In the genomic region with DNA sequence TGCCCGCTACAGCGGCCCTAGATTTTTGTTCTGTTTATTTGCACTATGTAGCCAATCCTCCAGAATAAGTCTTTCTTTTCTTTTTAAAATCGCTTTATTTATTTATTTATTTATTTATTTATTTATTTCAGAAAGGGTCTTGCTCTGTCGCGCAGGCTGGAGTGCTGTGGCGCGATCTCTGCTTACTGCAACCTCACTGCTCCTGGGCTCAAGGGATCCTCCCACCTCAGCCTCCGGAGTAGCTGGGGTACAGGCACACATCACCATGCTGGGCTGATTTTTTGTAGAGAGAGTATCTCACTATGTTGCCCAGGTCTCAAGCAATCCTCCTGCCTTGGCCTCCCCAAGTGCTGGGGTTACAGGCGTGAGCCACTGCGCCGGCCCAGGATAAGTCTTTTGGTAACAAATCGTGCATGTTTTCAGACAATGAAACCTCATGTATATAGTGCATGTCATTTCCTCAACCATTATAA, we compare ENCODE assay signal across 8 cellular contexts. TPM values are rescaled to one million over a fixed set of nuclear protein-coding genes. Genes with fewer than 3 reads are reported as not detected.
DNase-seq lines count a peak whose midpoint lies in the region; ATAC-seq, FAIRE-seq and TF ChIP-seq lines count a peak whose summit lies in the region.

No MANE protein-coding gene starts in this region.

- H3K9me3 ChIP-seq in RWPE2 (ENCODE audit: severe bottlenecking) (no peaks in the 10 kb centered on the region), prostate gland (no peaks in the 10 kb centered on the region)

- H3K27me3 ChIP-seq in RWPE2 (ENCODE audit: insufficient read depth, poor library complexity, severe bottlenecking) (no peaks in the 10 kb centered on the region), prostate gland (replicated peaks; ENCODE audit: insufficient read depth) (no peaks in the 10 kb centered on the region)

- TF ChIP-seq POLR2A in prostate gland (IDR thresholded peaks at IDR 0.05) (no peak), GM12891 (IDR thresholded peaks at IDR 0.05; ENCODE audit: low read depth, low read length) (no peak)

- H3K4me1 ChIP-seq in RWPE2 (ENCODE audit: insufficient read depth, poor library complexity, severe bottlenecking) = peaks cover 7% of the 10 kb centered on the region
- peaks cover 6% of the 10 kb centered on the region for H3K4me1 ChIP-seq in prostate gland (replicated peaks)

- no peak for ATAC-seq in RWPE2 (ENCODE audit: low read depth)
- ATAC-seq in GM21360 (IDR thresholded peaks at IDR 0.05; ENCODE audit: unreplicated experiment) = no peak

- peaks cover 22% of the 10 kb centered on the region for H3K36me3 ChIP-seq in RWPE2 (ENCODE audit: low read depth)
- H3K36me3 ChIP-seq in prostate gland = no peaks in the 10 kb centered on the region

- FAIRE-seq in GM12891 (lab: Jason Lieb, UNC) = no peak

- intact Hi-C loops in prostate gland (cut with DNase I) = loop anchor here (5.0 to 10.0 kb wide), 2 partner anchors 158 to 245 kb away; partner anchors contain the start of gene CLPX

- H3K27ac ChIP-seq in RWPE2 (ENCODE audit: poor library complexity, severe bottlenecking) (no peak overlapping the region), prostate gland (peak overlapping the region in 1 of 2 donors; percentile 71)

- 62% methylated on average over 12 of the region's 12 CpGs for WGBS in prostate gland

- peak overlapping the region; percentile 91; the same call in 1 of the 2 replicates for H3K4me3 ChIP-seq in GM12864 (ENCODE audit: low read depth, low read length)
- H3K4me3 ChIP-seq in RWPE2 (ENCODE audit: severe bottlenecking) = peak overlapping the region; percentile 60
- H3K4me3 ChIP-seq in fibroblast of mammary gland (ENCODE audit: control insufficient read depth, low read depth, low read length) = peak overlapping the region; percentile 83
- H3K4me3 ChIP-seq in prostate gland = peak overlapping the region; percentile 86 to 87

- DNase-seq in GM12864 (ENCODE audit: low read depth) (no peak), RWPE2 (ENCODE audit: low spot score) (no peak), fibroblast of mammary gland (ENCODE audit: low read depth) (no peak), prostate gland (ENCODE audit: low spot score) (no peak), SHP77 (lab: John Stamatoyannopoulos, UW) (no peak), NOMO-1 (lab: John Stamatoyannopoulos, UW; ENCODE audit: unreplicated experiment in 2 of 2) (no peak), GM12891 (ENCODE audit: insufficient read length, low spot score) (no peak)

- TF ChIP-seq CTCF in GM12864 (IDR thresholded peaks at IDR 0.05; ENCODE audit: low read depth, low read length, missing control alignments) (no peak), RWPE2 (IDR thresholded peaks at IDR 0.05; ENCODE audit: poor library complexity, severe bottlenecking) (no peak), fibroblast of mammary gland (conservative IDR thresholded peaks at IDR 0.05; ENCODE audit: control insufficient read depth, insufficient read depth, low read depth, low read length) (no peak), prostate gland (IDR thresholded peaks at IDR 0.05) (no peak)

TF ChIP-seq in GM12891, 5 proteins besides CTCF, POLR2A, EP300 and RAD21:
- TF ChIP-seq POLR2AphosphoS5 (IDR thresholded peaks at IDR 0.05; ENCODE audit: low read depth, low read length) = no peak
- no peak for TF ChIP-seq SPI1 (IDR thresholded peaks at IDR 0.05; ENCODE audit: low read depth, low read length)
- TF ChIP-seq TAF1 (IDR thresholded peaks at IDR 0.05; ENCODE audit: low read depth, low read length) = no peak
TF ChIP-seq in GM12891: peak in this region for 0.

RNA-seq across cellular contexts. Expression of gene MTFMT, which starts 0.3 kb away (rescaled TPM):
- total RNA-seq in prostate gland = 10 to 100 TPM; 31.0 to 37.9 TPM
- 8.9 TPM for polyA plus RNA-seq in GM12891 (2012; ENCODE audit: low read depth, missing spikeins)

RNA-seq across cellular contexts. Expression of gene SLC51B, which starts 15.4 kb away (rescaled TPM):
- total RNA-seq in prostate gland = under 1 TPM in 1 of 2 donors, not detected in 1; 0.68 TPM
- polyA plus RNA-seq in GM12891 (2012; ENCODE audit: low read depth, missing spikeins) = not detected

RNA-seq across cellular contexts. Expression of gene RASL12, which starts 38.0 kb away (rescaled TPM):
- total RNA-seq in prostate gland = 100 to 1,000 TPM in 1 of 2 donors, 10 to 100 TPM in 1; 56.3 to 124 TPM
- 0.18 TPM for polyA plus RNA-seq in GM12891 (2012; ENCODE audit: low read depth, missing spikeins)

RNA-seq across cellular contexts. Expression of gene SPG21, which starts 40.1 kb away (rescaled TPM):
- total RNA-seq in prostate gland = 10 to 100 TPM; 95.8 to 98.8 TPM
- polyA plus RNA-seq in GM12891 (2012; ENCODE audit: low read depth, missing spikeins) = 43.5 TPM

RNA-seq across cellular contexts. Expression of gene KBTBD13, which starts 46.8 kb away (rescaled TPM):
- total RNA-seq in prostate gland = under 1 TPM in 1 of 2 donors, not detected in 1; 0.57 TPM
- 0.22 TPM for polyA plus RNA-seq in GM12891 (2012; ENCODE audit: low read depth, missing spikeins)
